ENCODE assay signal across 17 cellular contexts in genomic region chr20:17867119-17867518, GRCh38.
"Had no signal": no experiment of that assay in that cellular context is flagged by ENCODE, and none has a peak within 500 bp of the region (broad histone marks: within the 10 kb centered on the region; RNA-seq: fewer than 3 reads in every experiment).

No MANE protein-coding gene starts in this region.

- H3K4me3 Mint-ChIP-seq: activated CD4-positive, alpha-beta memory T cell treated with anti-CD3 and anti-CD28 coated beads, Interleukin-2, amount 10 ng/mL, durations not matched to agents 7 days and 5 days; activated naive CD8-positive, alpha-beta T cell treated with anti-CD3 and anti-CD28 coated beads, Interleukin-2, amount 10 ng/mL, durations not matched to agents 7 days and 5 days; activated T-cell treated with anti-CD3 and anti-CD28 coated beads, Interleukin-2, amount 50 U/mL, for 72 hours; naive thymus-derived CD8-positive, alpha-beta T cell; T-cell had no signal

- H3K4me3 ChIP-seq: breast epithelium, mucosa of descending colon, prostate gland, sigmoid colon, transverse colon had no signal

- H3K36me3 Mint-ChIP-seq: activated naive CD8-positive, alpha-beta T cell treated with anti-CD3 and anti-CD28 coated beads, Interleukin-2, amount 10 ng/mL, durations not matched to agents 7 days and 5 days; naive thymus-derived CD8-positive, alpha-beta T cell; T-cell had no signal

- H3K27ac ChIP-seq: prostate gland had no signal

- H3K36me3 ChIP-seq: breast epithelium, prostate gland, sigmoid colon, transverse colon had no signal

- DNase-seq: activated CD4-positive, alpha-beta memory T cell treated with anti-CD3 and anti-CD28 coated beads, Interleukin-2, amount 10 ng/mL, durations not matched to agents 7 days and 5 days; activated naive CD8-positive, alpha-beta T cell treated with anti-CD3 and anti-CD28 coated beads, Interleukin-2, amount 10 ng/mL, durations not matched to agents 7 days and 5 days; activated T-cell treated with anti-CD3 and anti-CD28 coated beads, Interleukin-2, amount 50 U/mL, for 72 hours; aorta; hippocampal formation; mucosa of descending colon; naive thymus-derived CD8-positive, alpha-beta T cell; nucleus accumbens; sigmoid colon; stimulated activated CD4-positive, alpha-beta T cell treated with anti-CD3 and anti-CD28 coated beads, Interleukin-12 subunit alpha, Interleukin-12 subunit beta, amount 100 ng/mL, for 4 hours; stimulated activated naive CD4-positive, alpha-beta T cell; substantia nigra; T-cell; T1000; transverse colon had no signal

- H3K4me1 ChIP-seq: breast epithelium, prostate gland had no signal

- H3K27me3 ChIP-seq: breast epithelium, sigmoid colon, transverse colon had no signal

- ATAC-seq: activated T-cell treated with anti-CD3 and anti-CD28 coated beads, Interleukin-2, amount 50 U/mL, for 72 hours; mucosa of descending colon; naive thymus-derived CD8-positive, alpha-beta T cell; T-cell had no signal

- H3K9me3 Mint-ChIP-seq: activated CD4-positive, alpha-beta memory T cell treated with anti-CD3 and anti-CD28 coated beads, Interleukin-2, amount 10 ng/mL, durations not matched to agents 7 days and 5 days; activated naive CD8-positive, alpha-beta T cell treated with anti-CD3 and anti-CD28 coated beads, Interleukin-2, amount 10 ng/mL, durations not matched to agents 7 days and 5 days; naive thymus-derived CD8-positive, alpha-beta T cell; T-cell had no signal

- H3K9me3 ChIP-seq: breast epithelium, mucosa of descending colon, prostate gland, sigmoid colon, transverse colon had no signal

- H3K27ac Mint-ChIP-seq: activated CD4-positive, alpha-beta memory T cell treated with anti-CD3 and anti-CD28 coated beads, Interleukin-2, amount 10 ng/mL, durations not matched to agents 7 days and 5 days; activated naive CD8-positive, alpha-beta T cell treated with anti-CD3 and anti-CD28 coated beads, Interleukin-2, amount 10 ng/mL, durations not matched to agents 7 days and 5 days; activated T-cell treated with anti-CD3 and anti-CD28 coated beads, Interleukin-2, amount 50 U/mL, for 72 hours; T-cell had no signal
